Comparison of ENCODE assay signal across 9 cellular contexts in genomic region chr1:109298666-109299086, GRCh38. TPM values are rescaled to one million over a fixed set of nuclear protein-coding genes. Genes with fewer than 3 reads are reported as not detected.
DNase-seq lines count a peak whose midpoint lies in the region; ATAC-seq lines count a peak whose summit lies in the region.
"Had no signal": no experiment of that assay in that cellular context is flagged by ENCODE, and none has a peak within 500 bp of the region (broad histone marks: within the 10 kb centered on the region; RNA-seq: fewer than 3 reads in every experiment).

No MANE protein-coding gene starts in this region.

- peaks cover 14% of the 10 kb centered on the region for H3K4me1 ChIP-seq in muscle layer of colon (ENCODE audit: insufficient read depth, low read length)

- no peaks in the 10 kb centered on the region for H3K9me3 ChIP-seq in muscle layer of colon (ENCODE audit: low read length)

- H3K27ac ChIP-seq in epithelial cell of prostate (peak overlapping the region; percentile 58), muscle layer of colon (ENCODE audit: low read depth, low read length) (peak overlapping the region; percentile 6)

- ATAC-seq in HG03095 (IDR thresholded peaks at IDR 0.05; ENCODE audit: unreplicated experiment) (no peak), GM18870 (IDR thresholded peaks at IDR 0.05; ENCODE audit: unreplicated experiment) (no peak), GM19324 (IDR thresholded peaks at IDR 0.05; ENCODE audit: low FRiP score, unreplicated experiment) (no peak)

- H3K9ac ChIP-seq in muscle layer of colon (ENCODE audit: low read length): no peak overlapping the region

- no peak overlapping the region for H3K4me3 ChIP-seq in muscle layer of colon (ENCODE audit: low read depth in 1 of 2, low read length in 2 of 2)

- peak; percentile 66 for DNase-seq in A172 (ENCODE audit: low spot score)
- DNase-seq in HuH-7.5 (ENCODE audit: low spot score): peak; percentile 46
- no peak for DNase-seq in epithelial cell of prostate (ENCODE audit: low read depth, low spot score)
- DNase-seq in NCI-H2081 (lab: John Stamatoyannopoulos, UW): no peak

- H3K36me3 ChIP-seq in muscle layer of colon (ENCODE audit: insufficient read depth, low read length): no peaks in the 10 kb centered on the region

- H3K27me3 ChIP-seq in muscle layer of colon (ENCODE audit: control insufficient read depth in 1 of 2, insufficient read depth in 2 of 2, low read length in 2 of 2): no peaks in the 10 kb centered on the region

RNA-seq across cellular contexts. Expression of gene MYBPHL, which starts 8.1 kb away (rescaled TPM):
- total RNA-seq in A172 (2014; rRNA removed; shearing (Covaris generic)): 1.8 TPM in 1 of 2 replicates, not detected in the other
- total RNA-seq: frontal cortex had no signal

RNA-seq across cellular contexts. Expression of gene PSRC1, which starts 15.7 kb away (rescaled TPM):
- total RNA-seq in A172 (2014; rRNA removed; shearing (Covaris generic)): 32.7 and 42.3 TPM in 2 replicates

RNA-seq across cellular contexts. Expression of gene CELSR2, which starts 49.3 kb away (rescaled TPM):
- total RNA-seq in A172 (2014; rRNA removed; shearing (Covaris generic)): 10.3 and 14.9 TPM in 2 replicates

Comparison
In these comparisons a context has a peak if more than half of its experiments do, and no peak if none do; other contexts are left out.
1. DNase-seq: peak in A172 (single experiment) and HuH-7.5 (single experiment); none in epithelial cell of prostate (single experiment) and NCI-H2081 (0 of 2).